Comparison of ENCODE assay signal across 19 cellular contexts in the genomic region with DNA sequence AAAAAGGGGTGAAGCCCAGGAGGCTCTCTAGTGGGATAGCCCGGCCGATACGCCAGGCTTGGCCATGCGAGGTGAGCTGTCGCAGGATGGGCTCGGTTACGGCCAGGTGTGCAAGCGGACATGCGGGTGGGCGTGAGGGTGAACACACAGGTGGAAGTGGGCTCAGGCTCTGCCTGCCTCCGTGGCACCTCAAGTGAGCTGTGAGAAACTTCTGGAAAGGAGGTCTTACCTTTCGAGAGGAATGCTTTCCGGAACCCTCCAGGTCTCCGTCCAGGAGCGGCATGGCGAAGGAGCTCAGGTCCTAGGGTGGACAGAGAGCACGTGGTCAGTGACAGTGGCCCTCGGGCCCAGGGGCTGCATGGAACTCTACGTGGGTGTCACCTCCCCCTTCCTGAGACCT.
"Had no signal": no experiment of that assay in that cellular context is flagged by ENCODE, and none has a peak within 500 bp of the region (broad histone marks: within the 10 kb centered on the region; RNA-seq: fewer than 3 reads in every experiment).

No MANE protein-coding gene starts in this region.

- H3K36me3 ChIP-seq: ovary, thoracic aorta, transverse colon had no signal

- H3K9me3 ChIP-seq: heart left ventricle, ovary, stomach, thoracic aorta, transverse colon had no signal

- H3K4me3 ChIP-seq: heart left ventricle, ovary, stomach, thoracic aorta, transverse colon had no signal

- DNase-seq: cortex of kidney; effector memory CD4-positive, alpha-beta T cell; hippocampal formation; natural killer cell; nucleus accumbens; ovary; stimulated activated CD4-positive, alpha-beta T cell treated with anti-CD3 and anti-CD28 coated beads, Interleukin-2, amount 100 ng/mL, for 24 hours; stimulated activated CD4-positive, alpha-beta T cell treated with anti-CD3 and anti-CD28 coated beads, Interleukin-4, amount 100 ng/mL, for 4 hours; stimulated activated naive CD4-positive, alpha-beta T cell; stomach; substantia nigra; transverse colon had no signal

- FAIRE-seq: endometrium, frontal cortex, islet of Langerhans had no signal

- H3K27ac ChIP-seq: heart left ventricle, ovary, stomach, thoracic aorta, transverse colon had no signal

- H3K27me3 ChIP-seq: heart left ventricle, ovary, stomach, transverse colon had no signal

- ATAC-seq: esophagus mucosa, heart left ventricle, natural killer cell, sciatic nerve had no signal
